11 cellular contexts compared by ENCODE assay signal in genomic region chr1:53343831-53344668, GRCh38. TPM values are rescaled to one million over a fixed set of nuclear protein-coding genes. Genes with fewer than 3 reads are reported as not detected.
DNase-seq lines count a peak whose midpoint lies in the region; ATAC-seq lines count a peak whose summit lies in the region.
"Had no signal": no experiment of that assay in that cellular context is flagged by ENCODE, and none has a peak within 500 bp of the region (broad histone marks: within the 10 kb centered on the region; RNA-seq: fewer than 3 reads in every experiment).

No MANE protein-coding gene starts in this region.

- ATAC-seq in HG02610 (IDR thresholded peaks at IDR 0.05; ENCODE audit: unreplicated experiment) (no peak), GM21360 (IDR thresholded peaks at IDR 0.05; ENCODE audit: unreplicated experiment) (no peak)
- ATAC-seq: PC-3; stimulated activated naive CD8-positive, alpha-beta T cell treated with anti-CD3 and anti-CD28 coated beads, Interleukin-15, amount 100 ng/mL, for 72 hours had no signal

- intact Hi-C loops in posterior vena cava (cut with DNase I), result no loop called here

- peak; percentile 46 for DNase-seq in ELR (ENCODE audit: low read depth)
- DNase-seq in NCI-H69 (lab: John Stamatoyannopoulos, UW), result peak; percentile 71
- peak; percentile 26 for DNase-seq in dedifferentiated amniotic fluid mesenchymal stem cell (ENCODE audit: extremely low spot score)
- DNase-seq in posterior vena cava (ENCODE audit: low spot score), result peak; percentile 70
- no peak for DNase-seq in stimulated activated CD4-positive, alpha-beta T cell treated with anti-CD3 and anti-CD28 coated beads, Interleukin-4, amount 100 ng/mL, for 24 hours
- no peak for DNase-seq in NCI-H1694 (lab: John Stamatoyannopoulos, UW)
- DNase-seq: MG63, PC-3 had no signal

RNA-seq across cellular contexts. Expression of gene LRP8, which starts 16.2 kb away (rescaled TPM):
- 1 to 10 TPM; 5.7 to 7.2 TPM for total RNA-seq in posterior vena cava

Comparison
In these comparisons a context has a peak if more than half of its experiments do, and no peak if none do; other contexts are left out.
1. DNase-seq: peak in ELR (single experiment), NCI-H69 (single experiment), dedifferentiated amniotic fluid mesenchymal stem cell (single experiment) and posterior vena cava (single experiment); none in stimulated activated CD4-positive, alpha-beta T cell treated with anti-CD3 and anti-CD28 coated beads, Interleukin-4, amount 100 ng/mL, for 24 hours (single experiment) and NCI-H1694 (single experiment).